8 cellular contexts compared by ENCODE assay signal in the genomic region with DNA sequence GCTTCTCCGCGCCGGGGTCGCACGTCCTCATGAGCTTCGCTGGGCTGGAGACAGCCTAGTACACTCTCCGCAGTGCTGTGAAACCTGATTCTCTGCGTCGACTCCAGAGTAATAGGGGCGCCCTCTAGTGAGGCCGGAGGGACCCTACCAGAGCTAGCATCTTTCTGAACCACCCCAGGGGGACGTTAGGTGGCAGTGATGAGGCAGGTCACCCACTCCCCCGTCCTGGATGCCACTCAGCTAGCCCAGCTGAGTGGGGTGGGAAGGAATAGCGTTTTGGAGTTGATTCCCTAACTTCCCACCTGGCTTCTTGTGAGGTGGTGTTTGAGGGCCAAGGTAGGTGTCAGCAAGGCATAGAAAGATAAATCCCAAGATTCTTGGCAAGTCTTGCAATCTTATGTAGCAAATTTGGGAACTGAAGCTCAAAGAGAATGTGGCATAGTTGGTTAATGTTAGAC. TPM values are rescaled to one million over a fixed set of nuclear protein-coding genes. Genes with fewer than 3 reads are reported as not detected.
DNase-seq lines count a peak whose midpoint lies in the region; ATAC-seq lines count a peak whose summit lies in the region.

No MANE protein-coding gene starts in this region.

- intact Hi-C loops in sciatic nerve (cut with DNase I), result no loop called here

- DNase-seq in NCI-H146 treated with DMSO at 0.1 percent for 48 hours (lab: John Stamatoyannopoulos, UW; ENCODE audit: unreplicated experiment) (peak; percentile 81), T-helper 1 cell (peak; percentile 56 to 80 (median 69)), amygdala (lab: John Stamatoyannopoulos, UW) (peak in 55 of 56 donors; percentile 18 to 94 (median 76)), hepatic stellate cell (ENCODE audit: low spot score) (peak; percentile 97), sciatic nerve (ENCODE audit: low spot score) (peak; percentile 91)

- ATAC-seq in GM18498 (IDR thresholded peaks at IDR 0.05; ENCODE audit: unreplicated experiment) (peak; percentile 95), HG02938 (IDR thresholded peaks at IDR 0.05; ENCODE audit: unreplicated experiment) (peak; percentile 94), sciatic nerve (peak; percentile 96), HG02970 (IDR thresholded peaks at IDR 0.05; ENCODE audit: low FRiP score, unreplicated experiment) (no peak)

RNA-seq across cellular contexts. Expression of gene DUOXA2, which starts 4.0 kb away (rescaled TPM):
- total RNA-seq in sciatic nerve, result not detected

RNA-seq across cellular contexts. Expression of gene DUOX2, which starts 4.2 kb away (rescaled TPM):
- total RNA-seq in sciatic nerve, result 1.5 TPM

RNA-seq across cellular contexts. Expression of gene DUOXA1, which starts 11.5 kb away (rescaled TPM):
- 5.9 TPM for total RNA-seq in sciatic nerve

RNA-seq across cellular contexts. Expression of gene DUOX1, which starts 11.6 kb away (rescaled TPM):
- total RNA-seq in sciatic nerve, result 5.9 TPM
